In the genomic region with DNA sequence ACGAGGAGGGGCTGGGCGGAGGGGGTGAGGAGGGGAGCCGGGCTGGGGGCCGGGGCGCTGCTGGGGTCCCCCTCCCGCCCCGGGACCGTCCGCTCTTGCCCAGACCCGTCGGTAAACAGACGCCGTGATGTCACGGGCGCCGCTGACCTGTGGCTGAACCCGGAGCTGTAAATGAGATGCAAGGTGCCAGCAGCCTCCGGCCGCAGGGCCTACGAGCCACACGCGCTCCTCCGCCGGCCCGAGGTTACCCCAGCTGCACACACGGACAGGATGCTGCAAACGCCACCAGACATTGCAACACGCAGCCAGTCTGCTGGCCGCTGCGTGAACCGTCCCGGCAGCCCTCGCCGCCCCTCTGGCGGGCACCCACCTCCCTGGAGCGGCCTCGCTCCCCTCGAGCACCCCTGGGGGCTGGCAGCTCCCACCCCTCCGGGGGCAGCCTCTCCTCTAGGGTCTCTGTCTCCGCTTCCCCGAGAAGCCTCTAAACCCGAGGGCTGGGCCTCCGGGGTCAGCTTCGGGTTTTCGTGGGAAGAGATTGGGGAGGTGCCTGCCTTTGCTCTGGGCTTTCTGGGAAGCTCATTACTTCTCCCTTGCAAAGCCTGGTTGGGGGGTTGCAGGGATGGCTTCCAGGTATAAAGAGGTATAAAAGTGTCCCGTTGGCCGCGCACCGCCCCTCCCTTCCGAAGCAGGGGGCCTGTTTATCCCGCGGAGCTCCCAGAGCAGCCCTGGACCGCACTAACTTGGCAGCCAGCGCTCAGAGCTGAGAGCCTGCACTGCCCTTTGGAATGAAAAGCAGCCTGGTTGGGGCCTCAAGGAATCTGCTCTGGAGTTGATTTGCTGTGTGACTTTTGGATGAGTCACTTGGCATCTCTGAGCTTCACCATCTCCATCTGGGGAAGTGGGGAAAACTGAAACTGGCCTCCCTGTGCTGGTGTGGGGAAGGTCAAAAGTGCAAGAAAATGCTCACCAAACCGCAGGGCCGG, we compare ENCODE assay signal across 8 cellular contexts. TPM values are rescaled to one million over a fixed set of nuclear protein-coding genes. Genes with fewer than 3 reads are reported as not detected.
A peak's percentile ranks its signal among the peaks of the same experiment; 100 is the strongest.
DNase-seq lines count a peak whose midpoint lies in the region; ATAC-seq lines count a peak whose summit lies in the region.

No MANE protein-coding gene starts in this region.

- H3K4me3 ChIP-seq in neuron (ENCODE audit: low read length): peak overlapping the region; percentile 30

- H3K27me3 Mint-ChIP-seq in activated T-helper 17 cell treated with anti-CD3 and anti-CD28 coated beads, Interleukin-2, amount 50 U/mL, for 72 hours: no peaks in the 10 kb centered on the region

- H2AFZ ChIP-seq in neuron (ENCODE audit: low read depth, low read length): peak overlapping the region; percentile 58

- ATAC-seq in activated T-helper 17 cell treated with anti-CD3 and anti-CD28 coated beads, Interleukin-2, amount 50 U/mL, for 72 hours (replicated peaks): peak; percentile 50
- no peak for ATAC-seq in HG02642 (IDR thresholded peaks at IDR 0.05; ENCODE audit: poor library complexity, unreplicated experiment)

- H3K36me3 Mint-ChIP-seq in activated T-helper 17 cell treated with anti-CD3 and anti-CD28 coated beads, Interleukin-2, amount 50 U/mL, for 72 hours (ENCODE audit: low read depth): peaks cover 31% of the 10 kb centered on the region

- no peaks in the 10 kb centered on the region for H3K9me3 Mint-ChIP-seq in activated T-helper 17 cell treated with anti-CD3 and anti-CD28 coated beads, Interleukin-2, amount 50 U/mL, for 72 hours

- H3K27me3 ChIP-seq in neuron (ENCODE audit: insufficient read depth, low read length): peaks cover 7% of the 10 kb centered on the region

- H3K4me1 ChIP-seq in neuron (ENCODE audit: insufficient read depth, low read length): peaks cover 20% of the 10 kb centered on the region

- H3K9me3 ChIP-seq in neuron (ENCODE audit: low read length): no peaks in the 10 kb centered on the region

- DNase-seq in ELR (ENCODE audit: low read depth) (peak; percentile 93), HS-5 (ENCODE audit: low read depth) (peak; percentile 89), glomerular visceral epithelial cell (ENCODE audit: extremely low spot score) (peak; percentile 96), NCI-H1105 (lab: John Stamatoyannopoulos, UW) (no peak), NAMALWA (ENCODE audit: low spot score) (no peak)

- H3K27ac Mint-ChIP-seq in activated T-helper 17 cell treated with anti-CD3 and anti-CD28 coated beads, Interleukin-2, amount 50 U/mL, for 72 hours: no peak overlapping the region

- peaks cover 24% of the 10 kb centered on the region for H3K4me1 Mint-ChIP-seq in activated T-helper 17 cell treated with anti-CD3 and anti-CD28 coated beads, Interleukin-2, amount 50 U/mL, for 72 hours

- peak overlapping the region; percentile 59 for H3K4me3 Mint-ChIP-seq in activated T-helper 17 cell treated with anti-CD3 and anti-CD28 coated beads, Interleukin-2, amount 50 U/mL, for 72 hours

- no peaks in the 10 kb centered on the region for H3K36me3 ChIP-seq in neuron (ENCODE audit: insufficient read depth, low read length)

RNA-seq across cellular contexts. Expression of a gene that starts 21.9 kb away (rescaled TPM):
- total RNA-seq in activated T-helper 17 cell treated with anti-CD3 and anti-CD28 coated beads, Interleukin-2, amount 50 U/mL, for 72 hours: 10 to 100 TPM; 15.9 to 97.8 TPM

RNA-seq across cellular contexts. Expression of a gene that starts 47.8 kb away (rescaled TPM):
- total RNA-seq in activated T-helper 17 cell treated with anti-CD3 and anti-CD28 coated beads, Interleukin-2, amount 50 U/mL, for 72 hours: not detected

Comparison
In these comparisons a context has a peak if more than half of its experiments do, and no peak if none do; other contexts are left out.
1. DNase-seq: peak in ELR (single experiment), HS-5 (single experiment) and glomerular visceral epithelial cell (single experiment); none in NCI-H1105 (single experiment) and NAMALWA (single experiment).